ENCODE assay signal across 18 cellular contexts in the genomic region with DNA sequence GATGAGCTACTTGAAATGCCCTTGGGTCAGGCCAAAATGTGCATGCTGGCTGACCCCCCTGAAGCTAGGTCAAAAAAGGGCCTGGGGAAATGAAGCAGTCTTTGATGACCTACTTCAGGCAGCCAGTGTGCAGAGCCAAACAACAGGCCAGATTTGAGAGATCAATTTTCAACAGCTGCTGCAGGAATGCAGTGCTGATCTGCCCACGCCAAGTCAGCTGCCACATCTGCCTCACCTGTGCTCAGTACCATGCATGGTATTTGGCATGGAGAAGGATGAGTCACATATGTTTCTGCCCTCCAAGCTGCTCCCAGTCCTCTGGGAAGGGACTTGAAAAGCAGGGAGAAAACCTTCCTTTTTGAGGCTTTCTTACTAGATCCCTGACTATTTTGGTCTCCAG. TPM values are rescaled to one million over a fixed set of nuclear protein-coding genes. Genes with fewer than 3 reads are reported as not detected.
DNase-seq lines count a peak whose midpoint lies in the region; ATAC-seq and TF ChIP-seq lines count a peak whose summit lies in the region.
"Had no signal": no experiment of that assay in that cellular context is flagged by ENCODE, and none has a peak within 500 bp of the region (broad histone marks: within the 10 kb centered on the region; RNA-seq: fewer than 3 reads in every experiment).

No MANE protein-coding gene starts in this region.

- peak; percentile 89 for DNase-seq in MCF 10A (ENCODE audit: unreplicated experiment)
- DNase-seq in breast epithelium (ENCODE audit: low spot score in 2 of 2): no peak
- DNase-seq in RWPE2 (ENCODE audit: low spot score): peak; percentile 77
- DNase-seq in fibroblast of pulmonary artery (ENCODE audit: low read depth): peak; percentile 21
- no peak for DNase-seq in WTC11 (ENCODE audit: low spot score)
- DNase-seq: activated CD8-positive, alpha-beta memory T cell treated with anti-CD3 and anti-CD28 coated beads for 24 hours; activated naive CD4-positive, alpha-beta T cell; Calu3 had no signal

- peak overlapping the region; percentile 40 for H3K9ac ChIP-seq in skeletal muscle satellite cell (ENCODE audit: low read depth, low read length)
- H3K9ac ChIP-seq: parathyroid adenoma had no signal

- H3K36me3 Mint-ChIP-seq in MCF 10A (ENCODE audit: insufficient read depth, unreplicated experiment): no peaks in the 10 kb centered on the region
- no peaks in the 10 kb centered on the region for H3K36me3 Mint-ChIP-seq in activated T-helper 17 cell treated with anti-CD3 and anti-CD28 coated beads, Interleukin-2, amount 50 U/mL, for 72 hours (ENCODE audit: low read depth)
- peaks cover 3% of the 10 kb centered on the region; the same call in 1 of the 2 replicates for H3K36me3 Mint-ChIP-seq in WTC11
- H3K36me3 Mint-ChIP-seq: memory B cell had no signal

- H3K4me3 ChIP-seq in breast epithelium (no peak overlapping the region), RWPE2 (ENCODE audit: severe bottlenecking) (no peak overlapping the region), fibroblast of pulmonary artery (replicated peaks; ENCODE audit: low read depth, low read length) (no peak overlapping the region), skeletal muscle satellite cell (ENCODE audit: low read length) (no peak overlapping the region)
- H3K4me3 ChIP-seq: cardiac muscle cell, tibial nerve had no signal

- H3K27me3 ChIP-seq in breast epithelium (no peaks in the 10 kb centered on the region), RWPE2 (ENCODE audit: insufficient read depth, poor library complexity, severe bottlenecking) (no peaks in the 10 kb centered on the region), skeletal muscle satellite cell (ENCODE audit: control insufficient read depth, insufficient read depth, low read length) (no peaks in the 10 kb centered on the region)
- H3K27me3 ChIP-seq: cardiac muscle cell, tibial nerve had no signal

- no peaks in the 10 kb centered on the region for H3K27me3 Mint-ChIP-seq in MCF 10A (ENCODE audit: insufficient read depth, unreplicated experiment)
- H3K27me3 Mint-ChIP-seq in activated T-helper 17 cell treated with anti-CD3 and anti-CD28 coated beads, Interleukin-2, amount 50 U/mL, for 72 hours: peaks cover 5% of the 10 kb centered on the region
- no peaks in the 10 kb centered on the region; the same call in 1 of the 2 replicates for H3K27me3 Mint-ChIP-seq in WTC11 (ENCODE audit: low read depth)

- no peak for TF ChIP-seq POLR2A in breast epithelium (IDR thresholded peaks at IDR 0.05)

- H3K4me1 Mint-ChIP-seq in MCF 10A (ENCODE audit: insufficient read depth, unreplicated experiment) (peaks cover 23% of the 10 kb centered on the region), WTC11 (no peaks in the 10 kb centered on the region)
- H3K4me1 Mint-ChIP-seq in activated T-helper 17 cell treated with anti-CD3 and anti-CD28 coated beads, Interleukin-2, amount 50 U/mL, for 72 hours: no peaks in the 10 kb centered on the region
- H3K4me1 Mint-ChIP-seq: memory B cell had no signal

- intact Hi-C loops in MCF 10A (cut with micrococcal nuclease) (no loop called here), breast epithelium (cut with DNase I; ENCODE audit: low total_unique reads) (no loop called here)

- no peak overlapping the region for H3K27ac ChIP-seq in breast epithelium
- H3K27ac ChIP-seq in RWPE2 (ENCODE audit: poor library complexity, severe bottlenecking): peak overlapping the region; percentile 51
- H3K27ac ChIP-seq: cardiac muscle cell, parathyroid adenoma, tibial nerve had no signal

- POLR2A ChIA-PET in MCF 10A (lab: Yijun Ruan, JAX): interaction anchor here (0.7 to 1.8 kb wide), 6 partner anchors 13 to 1727 kb away, joined by 3 to 10 read pairs (median 4); no protein-coding TSS in a partner anchor
- POLR2A ChIA-PET in WTC11 (lab: Charles Lee): no interaction called here

- peak overlapping the region; percentile 0 for H3K4me2 ChIP-seq in skeletal muscle satellite cell (ENCODE audit: low read length)

- ATAC-seq in RWPE2 (ENCODE audit: low read depth) (peak; percentile 93), GM19351 (IDR thresholded peaks at IDR 0.05; ENCODE audit: unreplicated experiment) (no peak), WTC11 (no peak)
- ATAC-seq in activated T-helper 17 cell treated with anti-CD3 and anti-CD28 coated beads, Interleukin-2, amount 50 U/mL, for 72 hours (replicated peaks): no peak

- TF ChIP-seq CTCF in MCF 10A (IDR thresholded peaks at IDR 0.05; ENCODE audit: unreplicated experiment) (no peak), breast epithelium (IDR thresholded peaks at IDR 0.05) (no peak), RWPE2 (IDR thresholded peaks at IDR 0.05; ENCODE audit: poor library complexity, severe bottlenecking) (no peak), fibroblast of pulmonary artery (IDR thresholded peaks at IDR 0.05; ENCODE audit: low read length, missing control alignments) (no peak), WTC11 (IDR thresholded peaks at IDR 0.05) (no peak)

- H3K4me3 Mint-ChIP-seq in MCF 10A (ENCODE audit: unreplicated experiment): no peak overlapping the region
- H3K4me3 Mint-ChIP-seq in activated T-helper 17 cell treated with anti-CD3 and anti-CD28 coated beads, Interleukin-2, amount 50 U/mL, for 72 hours: no peak overlapping the region
- H3K4me3 Mint-ChIP-seq in WTC11: no peak overlapping the region
- H3K4me3 Mint-ChIP-seq: memory B cell had no signal

- H3K9me3 ChIP-seq in breast epithelium: no peaks in the 10 kb centered on the region
- H3K9me3 ChIP-seq in RWPE2 (ENCODE audit: severe bottlenecking): no peaks in the 10 kb centered on the region
- H3K9me3 ChIP-seq in skeletal muscle satellite cell (replicated peaks; ENCODE audit: low read length): no peaks in the 10 kb centered on the region

- BruUV-seq in MCF 10A (replicated peaks; lab: Mats Ljungman, UMichigan): no TSS peak

- CTCF ChIA-PET in MCF 10A (lab: Yijun Ruan, JAX): interaction anchor here (0.6 to 1.9 kb wide), 4 partner anchors 9 to 63 kb away, joined by 3 to 8 read pairs (median 4); no protein-coding TSS in a partner anchor
- CTCF ChIA-PET in WTC11 (lab: Charles Lee): interaction anchor here (1.2 kb wide), 1 partner anchor 35 kb away, joined by 4 read pairs; the partner anchor contains the start of gene MTNR1B

- H3K4me1 ChIP-seq in breast epithelium (no peaks in the 10 kb centered on the region), RWPE2 (ENCODE audit: insufficient read depth, poor library complexity, severe bottlenecking) (peaks cover 21% of the 10 kb centered on the region), skeletal muscle satellite cell (ENCODE audit: control insufficient read depth, insufficient read depth, low read length) (peaks cover 23% of the 10 kb centered on the region)
- H3K4me1 ChIP-seq: parathyroid adenoma, tibial nerve had no signal

- peak overlapping the region; percentile 29 for H3K27ac Mint-ChIP-seq in MCF 10A (ENCODE audit: low read depth, unreplicated experiment)
- H3K27ac Mint-ChIP-seq in activated T-helper 17 cell treated with anti-CD3 and anti-CD28 coated beads, Interleukin-2, amount 50 U/mL, for 72 hours: no peak overlapping the region
- H3K27ac Mint-ChIP-seq in WTC11: no peak overlapping the region
- H3K27ac Mint-ChIP-seq: memory B cell had no signal

- H3K36me3 ChIP-seq in breast epithelium (no peaks in the 10 kb centered on the region), RWPE2 (ENCODE audit: low read depth) (no peaks in the 10 kb centered on the region), skeletal muscle satellite cell (ENCODE audit: insufficient read depth, low read length) (no peaks in the 10 kb centered on the region)
- H3K36me3 ChIP-seq: cardiac muscle cell, tibial nerve had no signal

- H3K9me3 Mint-ChIP-seq in MCF 10A (ENCODE audit: unreplicated experiment) (no peaks in the 10 kb centered on the region), WTC11 (peaks cover 23% of the 10 kb centered on the region)
- peaks cover 4% of the 10 kb centered on the region for H3K9me3 Mint-ChIP-seq in activated T-helper 17 cell treated with anti-CD3 and anti-CD28 coated beads, Interleukin-2, amount 50 U/mL, for 72 hours

TF ChIP-seq in WTC11, 78 proteins besides CTCF, POLR2A, EP300 and RAD21:
- TF ChIP-seq, protein P1, sequence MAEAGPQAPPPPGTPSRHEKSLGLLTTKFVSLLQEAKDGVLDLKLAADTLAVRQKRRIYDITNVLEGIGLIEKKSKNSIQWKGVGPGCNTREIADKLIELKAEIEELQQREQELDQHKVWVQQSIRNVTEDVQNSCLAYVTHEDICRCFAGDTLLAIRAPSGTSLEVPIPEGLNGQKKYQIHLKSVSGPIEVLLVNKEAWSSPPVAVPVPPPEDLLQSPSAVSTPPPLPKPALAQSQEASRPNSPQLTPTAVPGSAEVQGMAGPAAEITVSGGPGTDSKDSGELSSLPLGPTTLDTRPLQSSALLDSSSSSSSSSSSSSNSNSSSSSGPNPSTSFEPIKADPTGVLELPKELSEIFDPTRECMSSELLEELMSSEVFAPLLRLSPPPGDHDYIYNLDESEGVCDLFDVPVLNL (CRISPR knock-in tag; IDR thresholded peaks at IDR 0.05; ENCODE audit: borderline replicate concordance, low read depth): no peak
- TF ChIP-seq ZNF671 (CRISPR knock-in tag; IDR thresholded peaks at IDR 0.05): no peak
- no peak for TF ChIP-seq ZNF423 (CRISPR knock-in tag; IDR thresholded peaks at IDR 0.05)
- no peak for TF ChIP-seq ZNF396 (CRISPR knock-in tag; IDR thresholded peaks at IDR 0.05; ENCODE audit: borderline replicate concordance)
- no peak for TF ChIP-seq FOXJ3 (CRISPR knock-in tag; IDR thresholded peaks at IDR 0.05; ENCODE audit: borderline replicate concordance)

RNA-seq across cellular contexts. Expression of gene MTNR1B, which starts 35.8 kb away (rescaled TPM):
- total RNA-seq in MCF 10A (2022): not detected in 2 replicates
- not detected for total RNA-seq in breast epithelium
- total RNA-seq in skeletal muscle satellite cell (2012; rRNA removed): not detected in 2 replicates
- not detected for total RNA-seq in activated T-helper 17 cell treated with anti-CD3 and anti-CD28 coated beads, Interleukin-2, amount 50 U/mL, for 72 hours
- total RNA-seq in WTC11 (2021): not detected in 3 replicates
- total RNA-seq: A673, Calu3, cardiac muscle cell, endothelial cell of umbilical vein, SK-MEL-5, tibial nerve had no signal

Comparison
In these comparisons a context has a peak if more than half of its experiments do, and no peak if none do; other contexts are left out.
1. DNase-seq: peak in MCF 10A (single experiment), RWPE2 (single experiment) and fibroblast of pulmonary artery (single experiment); none in breast epithelium (0 of 2) and WTC11 (single experiment).